In genomic region chr10:117886766-117887165, GRCh38 we compare ENCODE assay signal across 1 cellular context.
TF ChIP-seq lines count a peak whose summit lies in the region.

No MANE protein-coding gene starts in this region.

TF ChIP-seq in GM23338, 12 proteins besides CTCF, POLR2A, EP300 and RAD21 (continued from another document):
- TF ChIP-seq ZNF462 (CRISPR knock-in tag; IDR thresholded peaks at IDR 0.05) (no peak), EZH2phosphoT487 (IDR thresholded peaks at IDR 0.05; ENCODE audit: unreplicated experiment) (no peak), ZNF331 (CRISPR knock-in tag; IDR thresholded peaks at IDR 0.05; ENCODE audit: low read depth) (no peak), CREB1 (CRISPR knock-in tag; IDR thresholded peaks at IDR 0.05; ENCODE audit: low read depth) (no peak), STAT1 (IDR thresholded peaks at IDR 0.05; ENCODE audit: unreplicated experiment) (no peak)
